Comparison of ENCODE assay signal across 18 cellular contexts in genomic region chr19:18698321-18699167, GRCh38. TPM values are rescaled to one million over a fixed set of nuclear protein-coding genes. Genes with fewer than 3 reads are reported as not detected.
DNase-seq lines count a peak whose midpoint lies in the region; ATAC-seq and TF ChIP-seq lines count a peak whose summit lies in the region.
"Had no signal": no experiment of that assay in that cellular context is flagged by ENCODE, and none has a peak within 500 bp of the region (broad histone marks: within the 10 kb centered on the region; RNA-seq: fewer than 3 reads in every experiment).

No MANE protein-coding gene starts in this region.

- TF ChIP-seq RAD21 in HCT116 (IDR thresholded peaks at IDR 0.05; ENCODE audit: low read depth), result no peak

- no peak overlapping the region for H2AFZ ChIP-seq in HCT116 (ENCODE audit: low read depth, low read length, poor library complexity, severe bottlenecking)
- H2AFZ ChIP-seq: PC-9 had no signal

- TF ChIP-seq CTCF in HCT116 (IDR thresholded peaks at IDR 0.05 in 2 of 3, conservative IDR thresholded peaks at IDR 0.05 in 1 of 3; ENCODE audit: borderline replicate concordance in 1 of 3, insufficient read depth in 1 of 3, low read depth in 2 of 3, low read length in 2 of 3) (no peak), omental fat pad (IDR thresholded peaks at IDR 0.05) (no peak)

- TF ChIP-seq POLR2A in HCT116 (IDR thresholded peaks at IDR 0.05; ENCODE audit: borderline replicate concordance, extremely low read depth, insufficient read depth, insufficient read length), result no peak

- no peak overlapping the region for H3K9ac ChIP-seq in HCT116 (ENCODE audit: low read length)

- H3K9me3 ChIP-seq in CD4-positive, CD25-positive, alpha-beta regulatory T cell (ENCODE audit: control insufficient read depth in 2 of 2, low read length in 2 of 2), result no peaks in the 10 kb centered on the region
- H3K9me3 ChIP-seq in HCT116 (ENCODE audit: control insufficient read depth in 1 of 2, insufficient read depth in 1 of 2, low read depth in 1 of 2, low read length in 2 of 2) (no peaks in the 10 kb centered on the region), T-helper 17 cell (ENCODE audit: control insufficient read depth, low read length, poor library complexity, severe bottlenecking) (no peaks in the 10 kb centered on the region)
- H3K9me3 ChIP-seq: colonic mucosa, tibial nerve had no signal

- H3K27me3 ChIP-seq in CD4-positive, CD25-positive, alpha-beta regulatory T cell (ENCODE audit: control insufficient read depth, insufficient read depth, low read length), result no peaks in the 10 kb centered on the region
- H3K27me3 ChIP-seq in HCT116 (ENCODE audit: insufficient read depth, low read length), result no peaks in the 10 kb centered on the region
- H3K27me3 ChIP-seq: colonic mucosa, tibial nerve had no signal

- peak overlapping the region; percentile 96 to 99 (median 97) for H3K27ac Mint-ChIP-seq in CD4-positive, CD25-positive, alpha-beta regulatory T cell
- H3K27ac Mint-ChIP-seq in T-helper 17 cell, result peak overlapping the region; percentile 92
- H3K27ac Mint-ChIP-seq in memory B cell, result no peak overlapping the region

- no TSS peak for BruUV-seq in HCT116 (replicated peaks; lab: Mats Ljungman, UMichigan)

- POLR2A ChIA-PET in HCT116 (lab: Charles Lee), result no interaction called here

- H3K4me2 ChIP-seq in HCT116 (ENCODE audit: low read length), result no peak overlapping the region
- H3K4me2 ChIP-seq: PC-9 had no signal

- no peak for ATAC-seq in CD4-positive, CD25-positive, alpha-beta regulatory T cell (ENCODE audit: low read depth in 2 of 2)
- ATAC-seq in HCT116 (peak; percentile 33; the same call in 1 of the 2 replicates), T-helper 17 cell (no peak), memory B cell (ENCODE audit: low read depth) (no peak), omental fat pad (ENCODE audit: low FRiP score) (no peak)

- H3K27ac ChIP-seq in CD4-positive, CD25-positive, alpha-beta regulatory T cell (ENCODE audit: insufficient read depth, low read length, poor library complexity, severe bottlenecking), result peak overlapping the region; percentile 77
- H3K27ac ChIP-seq in HCT116 (ENCODE audit: low read depth, low read length), result no peak overlapping the region
- H3K27ac ChIP-seq: colonic mucosa, PC-9, WERI-Rb-1 had no signal

- H3K79me2 ChIP-seq in HCT116 (ENCODE audit: insufficient read depth, low read length), result 0 out of 2 replicates have a peak, but pooled peaks cover 3% of the 10 kb centered on the region

- H3K27me3 Mint-ChIP-seq in CD4-positive, CD25-positive, alpha-beta regulatory T cell, result no peaks in the 10 kb centered on the region
- no peaks in the 10 kb centered on the region for H3K27me3 Mint-ChIP-seq in T-helper 17 cell
- H3K27me3 Mint-ChIP-seq in memory B cell, result no peaks in the 10 kb centered on the region

- peaks cover 38% of the 10 kb centered on the region for H3K4me1 ChIP-seq in CD4-positive, CD25-positive, alpha-beta regulatory T cell (ENCODE audit: control insufficient read depth, insufficient read depth, low read length, poor library complexity, severe bottlenecking)
- H3K4me1 ChIP-seq in HCT116 (ENCODE audit: control insufficient read depth in 1 of 2, insufficient read depth in 2 of 2, low read length in 2 of 2), result no peaks in the 10 kb centered on the region

- CTCF ChIA-PET in HCT116 (lab: Charles Lee), result no interaction called here

- H3K4me1 Mint-ChIP-seq in CD4-positive, CD25-positive, alpha-beta regulatory T cell, result peaks cover 8 to 51% (median 23%) of the 10 kb centered on the region in 4 donors
- H3K4me1 Mint-ChIP-seq in T-helper 17 cell, result peaks cover 30% of the 10 kb centered on the region
- H3K4me1 Mint-ChIP-seq in memory B cell, result peaks cover 36% of the 10 kb centered on the region

- intact Hi-C loops in HCT116 (cut with micrococcal nuclease), result no loop called here

- H3K4me3 ChIP-seq in CD4-positive, CD25-positive, alpha-beta regulatory T cell (ENCODE audit: low read depth, low read length), result peak overlapping the region; percentile 87
- no peak overlapping the region for H3K4me3 ChIP-seq in HCT116 (replicated peaks in 1 of 2; ENCODE audit: low read depth in 1 of 2, low read length in 2 of 2)
- H3K4me3 ChIP-seq: colonic mucosa, PC-9, tibial nerve had no signal

- no peaks in the 10 kb centered on the region for H3K9me3 Mint-ChIP-seq in CD4-positive, CD25-positive, alpha-beta regulatory T cell
- no peaks in the 10 kb centered on the region for H3K9me3 Mint-ChIP-seq in memory B cell
- H3K9me3 Mint-ChIP-seq: immature natural killer cell had no signal

- no peaks in the 10 kb centered on the region for H3K36me3 ChIP-seq in CD4-positive, CD25-positive, alpha-beta regulatory T cell (ENCODE audit: control insufficient read depth, insufficient read depth, low read length)
- no peaks in the 10 kb centered on the region for H3K36me3 ChIP-seq in HCT116 (ENCODE audit: control insufficient read depth in 1 of 2, insufficient read depth in 2 of 2, low read length in 2 of 2)
- H3K36me3 ChIP-seq: colonic mucosa, tibial nerve had no signal

- RAD21 ChIA-PET in HCT116 (lab: Charles Lee; ENCODE audit: low non-redundant PET in 1 of 2, low total read pairs in 2 of 2, uncharacterized antibody in 2 of 2, unreplicated experiment in 2 of 2), result no interaction called here

- peak overlapping the region; percentile 88 to 94 (median 90) for H3K4me3 Mint-ChIP-seq in CD4-positive, CD25-positive, alpha-beta regulatory T cell
- H3K4me3 Mint-ChIP-seq in T-helper 17 cell (peak overlapping the region; percentile 91), memory B cell (peak overlapping the region; percentile 87)

- H3K36me3 Mint-ChIP-seq in CD4-positive, CD25-positive, alpha-beta regulatory T cell, result no peaks in the 10 kb centered on the region
- H3K36me3 Mint-ChIP-seq in T-helper 17 cell (ENCODE audit: low read depth) (no peaks in the 10 kb centered on the region), memory B cell (no peaks in the 10 kb centered on the region)
- H3K36me3 Mint-ChIP-seq: immature natural killer cell had no signal

- no peaks in the 10 kb centered on the region for H4K20me1 ChIP-seq in HCT116 (ENCODE audit: insufficient read depth)

- H3K9me2 ChIP-seq in HCT116 (ENCODE audit: insufficient read depth), result no peaks in the 10 kb centered on the region

- peak in 1 of 3 donors; percentile 11 for DNase-seq in CD4-positive, CD25-positive, alpha-beta regulatory T cell
- DNase-seq in HCT116 (ENCODE audit: low read depth, low spot score) (no peak), T-helper 17 cell (no peak), memory B cell (ENCODE audit: low spot score in 2 of 2) (no peak), omental fat pad (ENCODE audit: low spot score) (no peak), CD1c-positive myeloid dendritic cell (ENCODE audit: extremely low spot score) (no peak)
- no peak for DNase-seq in stimulated activated CD4-positive, alpha-beta T cell treated with anti-CD3 and anti-CD28 coated beads, Interleukin-4, amount 100 ng/mL, for 24 hours
- no peak for DNase-seq in stimulated activated CD4-positive, alpha-beta T cell treated with anti-CD3 and anti-CD28 coated beads, Interleukin-2, amount 100 ng/mL, for 48 hours
- DNase-seq: activated effector memory CD4-positive, alpha-beta T cell treated with Interleukin-2 at 50 U/mL for 16 hours; aorta; EL; immature natural killer cell; NCI-H2227 treated with DMSO at 0.1 percent for 48 hours; stimulated activated CD4-positive, alpha-beta T cell treated with anti-CD3 and anti-CD28 coated beads, Interleukin-4, amount 100 ng/mL, for 4 hours; WERI-Rb-1 had no signal

TF ChIP-seq in HCT116, 20 proteins besides CTCF, POLR2A, EP300 and RAD21:
- TF ChIP-seq SRF (IDR thresholded peaks at IDR 0.05; ENCODE audit: low read depth) (no peak), MAX (IDR thresholded peaks at IDR 0.05) (no peak), YY1 (IDR thresholded peaks at IDR 0.05; ENCODE audit: extremely low read depth, insufficient replicate concordance, low read depth, low read length) (no peak), ATF3 (IDR thresholded peaks at IDR 0.05) (no peak), EZH2phosphoT487 (IDR thresholded peaks at IDR 0.05; ENCODE audit: borderline replicate concordance) (no peak), EGR1 (IDR thresholded peaks at IDR 0.05; ENCODE audit: low read depth) (no peak), FOSL1 (IDR thresholded peaks at IDR 0.05; ENCODE audit: low read depth) (no peak), CEBPB (IDR thresholded peaks at IDR 0.05; ENCODE audit: low read depth) (no peak), ZNF274 (IDR thresholded peaks at IDR 0.05; ENCODE audit: low read depth, low read length) (no peak)

RNA-seq across cellular contexts. Expression of gene CRTC1, which starts 15.1 kb away (rescaled TPM):
- 20.2 TPM for total RNA-seq in CD4-positive, CD25-positive, alpha-beta regulatory T cell
- polyA plus RNA-seq in CD4-positive, CD25-positive, alpha-beta regulatory T cell, result 1 to 10 TPM in 2 of 4 donors, under 1 TPM in 2; 0.47 to 1.5 (median 0.82) TPM
- total RNA-seq in HCT116 (2021; ENCODE audit: unreplicated experiment) (14.9 TPM), T-helper 17 cell (10 to 100 TPM; 14.4 to 15.3 TPM), omental fat pad (1 to 10 TPM; 2.8 to 6.5 (median 5.6) TPM)
- polyA plus RNA-seq in HCT116 (2012), result 13.0 and 13.1 TPM in 2 replicates
